ENCODE assay signal across 8 cellular contexts in genomic region chr15:84981711-84982300, GRCh38. TPM values are rescaled to one million over a fixed set of nuclear protein-coding genes. Genes with fewer than 3 reads are reported as not detected.
DNase-seq lines count a peak whose midpoint lies in the region; ATAC-seq and TF ChIP-seq lines count a peak whose summit lies in the region.

Gene PDE8A (plus strand): TSS chr15:84981856. CDS start chr15:84982163, 307 bp downstream.

- no peaks in the 10 kb centered on the region for H3K9me3 ChIP-seq in right lobe of liver

- peaks cover 4 to 39% (median 7%) of the 10 kb centered on the region in 4 donors for H3K4me1 ChIP-seq in right lobe of liver

- TF ChIP-seq POLR2A in right lobe of liver (IDR thresholded peaks at IDR 0.05): peak; percentile 43

- H3K27me3 ChIP-seq in right lobe of liver: no peaks in the 10 kb centered on the region

- H3K27ac ChIP-seq in coronary artery (peak within 1 kb of the TSS; percentile 87 to 93), right lobe of liver (peak within 1 kb of the TSS; percentile 96 to 97 (median 96))

- H3K4me3 Mint-ChIP-seq in Calu3 (ENCODE audit: low read depth, unreplicated experiment): peak within 1 kb of the TSS; percentile 97

- peak within 1 kb of the TSS; percentile 85 for H3K4me3 ChIP-seq in coronary artery
- H3K4me3 ChIP-seq in right lobe of liver: peak within 1 kb of the TSS; percentile 69 to 95 (median 75)

- H3K36me3 Mint-ChIP-seq in Calu3 (ENCODE audit: insufficient read depth, unreplicated experiment): peaks cover 44% of the 10 kb centered on the region

- no CpG with 5 or more reads among the region's 95 CpGs for WGBS in right lobe of liver (ENCODE audit: insufficient coverage, low coverage, low lambda C conversion rate, missing lambda C conversion rate)

- ATAC-seq in GM19395 (IDR thresholded peaks at IDR 0.05; ENCODE audit: unreplicated experiment) (peak; percentile 26), HG03442 (IDR thresholded peaks at IDR 0.05; ENCODE audit: unreplicated experiment) (peak; percentile 11), right lobe of liver (peak in 2 of 4 donors; percentile 1 to 3)

- no peak for TF ChIP-seq CTCF in Calu3 (IDR thresholded peaks at IDR 0.05; ENCODE audit: unreplicated experiment)
- TF ChIP-seq CTCF in coronary artery (IDR thresholded peaks at IDR 0.05): no peak
- no peak for TF ChIP-seq CTCF in right lobe of liver (IDR thresholded peaks at IDR 0.05)

- CTCF ChIA-PET in Calu3 (lab: Charles Lee): interaction anchor here (0.6 to 2.0 kb wide), 10 partner anchors 8 to 247 kb away, joined by 3 to 10 read pairs (median 4); no protein-coding TSS in a partner anchor

- peak within 1 kb of the TSS; percentile 94 for H3K27ac Mint-ChIP-seq in Calu3 (ENCODE audit: unreplicated experiment)

- peak; percentile 51 for DNase-seq in Calu3
- peak; percentile 52 for DNase-seq in T-helper 9 cell
- DNase-seq in coronary artery (ENCODE audit: low spot score): peak; percentile 80
- DNase-seq in right lobe of liver: peak; percentile 65 to 76 (median 74)
- DNase-seq in stimulated activated naive CD4-positive, alpha-beta T cell (lab: John Stamatoyannopoulos, UW): peak in 5 of 6 experiments; percentile 27 to 63 (median 54)
- DNase-seq in NCI-H1694 (lab: John Stamatoyannopoulos, UW): no peak

- H3K36me3 ChIP-seq in right lobe of liver: no peaks in the 10 kb centered on the region

- BruUV-seq in Calu3 (replicated peaks; lab: Mats Ljungman, UMichigan): no TSS peak

- H3K27me3 Mint-ChIP-seq in Calu3 (ENCODE audit: unreplicated experiment): no peaks in the 10 kb centered on the region

- H3K9me3 Mint-ChIP-seq in Calu3 (ENCODE audit: low read depth, unreplicated experiment): no peaks in the 10 kb centered on the region

- H3K4me1 Mint-ChIP-seq in Calu3 (ENCODE audit: low read depth, unreplicated experiment): peaks cover 28% of the 10 kb centered on the region

- intact Hi-C loops in Calu3 (cut with micrococcal nuclease; ENCODE audit: unreplicated experiment): loop anchor here (2.0 kb wide), 1 partner anchor 51 kb away; no protein-coding TSS in a partner anchor
- intact Hi-C loops in right lobe of liver (cut with DNase I): no loop called here

RNA-seq across cellular contexts. Expression of gene PDE8A, which starts in this region (rescaled TPM):
- 65.9 and 66.5 TPM in 2 replicates for total RNA-seq in Calu3 (2022)
- total RNA-seq in right lobe of liver: 10 to 100 TPM; 32.7 to 40.5 (median 37.4) TPM
